2 cellular contexts compared by ENCODE assay signal in genomic region chr14:22776215-22776614, GRCh38.
TF ChIP-seq lines count a peak whose summit lies in the region.

No MANE protein-coding gene starts in this region.

TF ChIP-seq in HepG2, 621 proteins besides CTCF, POLR2A, EP300 and RAD21:
- TF ChIP-seq, protein P1, sequence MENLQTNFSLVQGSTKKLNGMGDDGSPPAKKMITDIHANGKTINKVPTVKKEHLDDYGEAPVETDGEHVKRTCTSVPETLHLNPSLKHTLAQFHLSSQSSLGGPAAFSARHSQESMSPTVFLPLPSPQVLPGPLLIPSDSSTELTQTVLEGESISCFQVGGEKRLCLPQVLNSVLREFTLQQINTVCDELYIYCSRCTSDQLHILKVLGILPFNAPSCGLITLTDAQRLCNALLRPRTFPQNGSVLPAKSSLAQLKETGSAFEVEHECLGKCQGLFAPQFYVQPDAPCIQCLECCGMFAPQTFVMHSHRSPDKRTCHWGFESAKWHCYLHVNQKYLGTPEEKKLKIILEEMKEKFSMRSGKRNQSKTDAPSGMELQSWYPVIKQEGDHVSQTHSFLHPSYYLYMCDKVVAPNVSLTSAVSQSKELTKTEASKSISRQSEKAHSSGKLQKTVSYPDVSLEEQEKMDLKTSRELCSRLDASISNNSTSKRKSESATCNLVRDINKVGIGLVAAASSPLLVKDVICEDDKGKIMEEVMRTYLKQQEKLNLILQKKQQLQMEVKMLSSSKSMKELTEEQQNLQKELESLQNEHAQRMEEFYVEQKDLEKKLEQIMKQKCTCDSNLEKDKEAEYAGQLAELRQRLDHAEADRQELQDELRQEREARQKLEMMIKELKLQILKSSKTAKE (CRISPR knock-in tag; IDR thresholded peaks at IDR 0.05; ENCODE audit: borderline replicate concordance): 0 out of 2 replicates have a peak, but pooled peaks have one; percentile 23
- 0 out of 2 replicates have a peak, but pooled peaks have one; percentile 45 for TF ChIP-seq ZNF780A (CRISPR knock-in tag; IDR thresholded peaks at IDR 0.05)
- 0 out of 2 replicates have a peak, but pooled peaks have one; percentile 58 for TF ChIP-seq SSRP1 (CRISPR knock-in tag; IDR thresholded peaks at IDR 0.05)
- no peak for TF ChIP-seq MLXIP (CRISPR knock-in tag; IDR thresholded peaks at IDR 0.05; ENCODE audit: borderline replicate concordance)
- 0 out of 2 replicates have a peak, but pooled peaks have one; percentile 14 for TF ChIP-seq RFXAP (CRISPR knock-in tag; IDR thresholded peaks at IDR 0.05; ENCODE audit: borderline replicate concordance)
- TF ChIP-seq MTERF4 (CRISPR knock-in tag; IDR thresholded peaks at IDR 0.05): peak; percentile 17; the same call in 1 of the 2 replicates
- no peak for TF ChIP-seq ZMYM4 (CRISPR knock-in tag; IDR thresholded peaks at IDR 0.05)
- 0 out of 4 replicates have a peak, but pooled peaks of 1 of the 2 experiments have one; percentile 30 for TF ChIP-seq ATF4 (CRISPR knock-in tag; IDR thresholded peaks at IDR 0.05)
- TF ChIP-seq HNF4G (IDR thresholded peaks at IDR 0.05; ENCODE audit: borderline replicate concordance, low read depth, low read length): no peak
- TF ChIP-seq HNF4G (CRISPR knock-in tag; IDR thresholded peaks at IDR 0.05; ENCODE audit: borderline replicate concordance, low read depth): no peak
- TF ChIP-seq, protein P2, sequence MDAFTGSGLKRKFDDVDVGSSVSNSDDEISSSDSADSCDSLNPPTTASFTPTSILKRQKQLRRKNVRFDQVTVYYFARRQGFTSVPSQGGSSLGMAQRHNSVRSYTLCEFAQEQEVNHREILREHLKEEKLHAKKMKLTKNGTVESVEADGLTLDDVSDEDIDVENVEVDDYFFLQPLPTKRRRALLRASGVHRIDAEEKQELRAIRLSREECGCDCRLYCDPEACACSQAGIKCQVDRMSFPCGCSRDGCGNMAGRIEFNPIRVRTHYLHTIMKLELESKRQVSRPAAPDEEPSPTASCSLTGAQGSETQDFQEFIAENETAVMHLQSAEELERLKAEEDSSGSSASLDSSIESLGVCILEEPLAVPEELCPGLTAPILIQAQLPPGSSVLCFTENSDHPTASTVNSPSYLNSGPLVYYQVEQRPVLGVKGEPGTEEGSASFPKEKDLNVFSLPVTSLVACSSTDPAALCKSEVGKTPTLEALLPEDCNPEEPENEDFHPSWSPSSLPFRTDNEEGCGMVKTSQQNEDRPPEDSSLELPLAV (CRISPR knock-in tag; conservative IDR thresholded peaks at IDR 0.05; ENCODE audit: low read depth): 0 out of 2 replicates have a peak, but pooled peaks have one; percentile 62
- peak; percentile 39; the same call in 1 of the 2 replicates for TF ChIP-seq ZC3H13 (CRISPR knock-in tag; IDR thresholded peaks at IDR 0.05)
- no peak for TF ChIP-seq NONO (IDR thresholded peaks at IDR 0.05)
- TF ChIP-seq NONO (CRISPR knock-in tag; conservative IDR thresholded peaks at IDR 0.05): 0 out of 2 replicates have a peak, but pooled peaks have one; percentile 19
- no peak for TF ChIP-seq CBX5 (CRISPR knock-in tag; IDR thresholded peaks at IDR 0.05; ENCODE audit: borderline replicate concordance)
- TF ChIP-seq HOXA7 (CRISPR knock-in tag; IDR thresholded peaks at IDR 0.05): 0 out of 2 replicates have a peak, but pooled peaks have one; percentile 66

TF ChIP-seq in GM12891, 5 proteins besides CTCF, POLR2A, EP300 and RAD21:
- TF ChIP-seq PAX5 (IDR thresholded peaks at IDR 0.05; ENCODE audit: insufficient read depth, low read length, severe bottlenecking) (no peak), POLR2AphosphoS5 (IDR thresholded peaks at IDR 0.05; ENCODE audit: low read depth, low read length) (0 out of 2 replicates have a peak, but pooled peaks have one; percentile 36)
